19 cellular contexts compared by ENCODE assay signal in genomic region chr6:99933129-99933528, GRCh38.
DNase-seq lines count a peak whose midpoint lies in the region; ATAC-seq and TF ChIP-seq lines count a peak whose summit lies in the region.
"Had no signal": no experiment of that assay in that cellular context is flagged by ENCODE, and none has a peak within 500 bp of the region (broad histone marks: within the 10 kb centered on the region; RNA-seq: fewer than 3 reads in every experiment).

No MANE protein-coding gene starts in this region.

- H3K4me1 Mint-ChIP-seq in effector memory CD8-positive, alpha-beta T cell (ENCODE audit: low read depth in 2 of 2), result no peaks in the 10 kb centered on the region

- H3K4me3 ChIP-seq in fibroblast of the aortic adventitia (ENCODE audit: low read depth, low read length) (no peak overlapping the region), skeletal muscle satellite cell (ENCODE audit: low read length) (no peak overlapping the region), right atrium auricular region (no peak overlapping the region), MM.1S (ENCODE audit: low read length) (no peak overlapping the region)
- H3K4me3 ChIP-seq: cardiac muscle cell, K562, psoas muscle, SK-N-MC, transverse colon had no signal

- peaks cover 0 to 7% of the 10 kb centered on the region in 2 donors for H3K27me3 Mint-ChIP-seq in effector memory CD8-positive, alpha-beta T cell

- H3K27ac ChIP-seq in right atrium auricular region (no peak overlapping the region), MM.1S (ENCODE audit: low read length) (no peak overlapping the region)
- H3K27ac ChIP-seq: cardiac muscle cell, psoas muscle, SK-N-MC, transverse colon had no signal

- H3K9me3 ChIP-seq in skeletal muscle satellite cell (replicated peaks; ENCODE audit: low read length) (no peaks in the 10 kb centered on the region), right atrium auricular region (no peaks in the 10 kb centered on the region), MM.1S (replicated peaks; ENCODE audit: insufficient read depth, low read length) (no peaks in the 10 kb centered on the region)
- H3K9me3 ChIP-seq: psoas muscle, transverse colon had no signal

- H3K9ac ChIP-seq in skeletal muscle satellite cell (ENCODE audit: low read depth, low read length) (peak overlapping the region; percentile 56), MM.1S (ENCODE audit: low read length) (no peak overlapping the region)

- no peaks in the 10 kb centered on the region for H3K9me3 Mint-ChIP-seq in effector memory CD8-positive, alpha-beta T cell

- DNase-seq in GM04504 (ENCODE audit: low read depth) (peak; percentile 37), SW 1271 (lab: John Stamatoyannopoulos, UW) (peak; percentile 18 to 60), fibroblast of the aortic adventitia (ENCODE audit: low read depth) (peak; percentile 64), right atrium auricular region (ENCODE audit: low spot score) (no peak), GM20000 (ENCODE audit: low spot score) (no peak), MM.1S (no peak)
- no peak for DNase-seq in effector memory CD8-positive, alpha-beta T cell
- DNase-seq: activated CD8-positive, alpha-beta T cell treated with anti-CD3 and anti-CD28 coated beads, Interleukin-2, amount 10 ng/mL, durations not matched to agents 7 days and 5 days; activated gamma-delta T cell; head of caudate nucleus; left cardiac atrium; NCI-H1436; psoas muscle; stimulated activated CD4-positive, alpha-beta T cell treated with anti-CD3 and anti-CD28 coated beads, Interleukin-1b, Interleukin-23, amount 100 ng/mL, for 48 hours; transverse colon had no signal

- no peak for TF ChIP-seq CTCF in fibroblast of the aortic adventitia (IDR thresholded peaks at IDR 0.05; ENCODE audit: insufficient read depth, low read length)
- TF ChIP-seq CTCF in right atrium auricular region (IDR thresholded peaks at IDR 0.05), result no peak
- TF ChIP-seq CTCF in GM20000 (IDR thresholded peaks at IDR 0.05; ENCODE audit: extremely low read depth, missing control alignments), result no peak
- TF ChIP-seq CTCF in MM.1S (IDR thresholded peaks at IDR 0.05; ENCODE audit: low read length), result no peak

- no peaks in the 10 kb centered on the region for H3K27me3 ChIP-seq in skeletal muscle satellite cell (ENCODE audit: control insufficient read depth, insufficient read depth, low read length)
- no peaks in the 10 kb centered on the region for H3K27me3 ChIP-seq in right atrium auricular region
- no peaks in the 10 kb centered on the region for H3K27me3 ChIP-seq in MM.1S (replicated peaks; ENCODE audit: insufficient read depth, low read length)
- H3K27me3 ChIP-seq: cardiac muscle cell, transverse colon had no signal

- H3K4me3 Mint-ChIP-seq in effector memory CD8-positive, alpha-beta T cell, result no peak overlapping the region
- H3K4me3 Mint-ChIP-seq: activated CD8-positive, alpha-beta T cell treated with anti-CD3 and anti-CD28 coated beads, Interleukin-2, amount 10 ng/mL, durations not matched to agents 7 days and 5 days had no signal

- peaks cover 30% of the 10 kb centered on the region for H3K4me1 ChIP-seq in skeletal muscle satellite cell (ENCODE audit: control insufficient read depth, insufficient read depth, low read length)
- no peaks in the 10 kb centered on the region for H3K4me1 ChIP-seq in right atrium auricular region
- H3K4me1 ChIP-seq in MM.1S (ENCODE audit: low read length), result no peaks in the 10 kb centered on the region
- H3K4me1 ChIP-seq: psoas muscle, transverse colon had no signal

- no peak overlapping the region for H2AFZ ChIP-seq in MM.1S (ENCODE audit: low read length)

- no peaks in the 10 kb centered on the region for H3K36me3 Mint-ChIP-seq in effector memory CD8-positive, alpha-beta T cell (ENCODE audit: insufficient read depth)

- ATAC-seq in effector memory CD8-positive, alpha-beta T cell (replicated peaks), result no peak
- ATAC-seq: activated CD8-positive, alpha-beta T cell treated with anti-CD3 and anti-CD28 coated beads, Interleukin-2, amount 10 ng/mL, durations not matched to agents 7 days and 5 days; K562; psoas muscle had no signal

- H3K9me2 ChIP-seq in MM.1S (replicated peaks; ENCODE audit: insufficient read depth, low read length), result no peaks in the 10 kb centered on the region

- H3F3A ChIP-seq in MM.1S (ENCODE audit: insufficient read depth, low read length), result no peaks in the 10 kb centered on the region

- H3K27ac Mint-ChIP-seq in effector memory CD8-positive, alpha-beta T cell, result no peak overlapping the region
- H3K27ac Mint-ChIP-seq: activated CD8-positive, alpha-beta T cell treated with anti-CD3 and anti-CD28 coated beads, Interleukin-2, amount 10 ng/mL, durations not matched to agents 7 days and 5 days had no signal

- no peaks in the 10 kb centered on the region for H4K20me1 ChIP-seq in MM.1S (ENCODE audit: insufficient read depth, low read length)

- H3K36me3 ChIP-seq in skeletal muscle satellite cell (ENCODE audit: insufficient read depth, low read length), result no peaks in the 10 kb centered on the region
- no peaks in the 10 kb centered on the region for H3K36me3 ChIP-seq in right atrium auricular region
- no peaks in the 10 kb centered on the region for H3K36me3 ChIP-seq in MM.1S (replicated peaks; ENCODE audit: insufficient read depth, low read length)
- H3K36me3 ChIP-seq: cardiac muscle cell, transverse colon had no signal

- peak overlapping the region; percentile 59 for H3K4me2 ChIP-seq in skeletal muscle satellite cell (ENCODE audit: low read length)
- H3K4me2 ChIP-seq in MM.1S (ENCODE audit: low read depth, low read length), result no peak overlapping the region

- H3K79me2 ChIP-seq in MM.1S (ENCODE audit: low read length), result no peaks in the 10 kb centered on the region

Comparison
In these comparisons a context has a peak if more than half of its experiments do, and no peak if none do; other contexts are left out.
1. DNase-seq: peak in GM04504 (single experiment), SW 1271 (2 of 2) and fibroblast of the aortic adventitia (single experiment); none in right atrium auricular region (single experiment), GM20000 (single experiment), MM.1S (single experiment) and effector memory CD8-positive, alpha-beta T cell (0 of 3).